Comparison of ENCODE assay signal across 1 cellular context in the genomic region with DNA sequence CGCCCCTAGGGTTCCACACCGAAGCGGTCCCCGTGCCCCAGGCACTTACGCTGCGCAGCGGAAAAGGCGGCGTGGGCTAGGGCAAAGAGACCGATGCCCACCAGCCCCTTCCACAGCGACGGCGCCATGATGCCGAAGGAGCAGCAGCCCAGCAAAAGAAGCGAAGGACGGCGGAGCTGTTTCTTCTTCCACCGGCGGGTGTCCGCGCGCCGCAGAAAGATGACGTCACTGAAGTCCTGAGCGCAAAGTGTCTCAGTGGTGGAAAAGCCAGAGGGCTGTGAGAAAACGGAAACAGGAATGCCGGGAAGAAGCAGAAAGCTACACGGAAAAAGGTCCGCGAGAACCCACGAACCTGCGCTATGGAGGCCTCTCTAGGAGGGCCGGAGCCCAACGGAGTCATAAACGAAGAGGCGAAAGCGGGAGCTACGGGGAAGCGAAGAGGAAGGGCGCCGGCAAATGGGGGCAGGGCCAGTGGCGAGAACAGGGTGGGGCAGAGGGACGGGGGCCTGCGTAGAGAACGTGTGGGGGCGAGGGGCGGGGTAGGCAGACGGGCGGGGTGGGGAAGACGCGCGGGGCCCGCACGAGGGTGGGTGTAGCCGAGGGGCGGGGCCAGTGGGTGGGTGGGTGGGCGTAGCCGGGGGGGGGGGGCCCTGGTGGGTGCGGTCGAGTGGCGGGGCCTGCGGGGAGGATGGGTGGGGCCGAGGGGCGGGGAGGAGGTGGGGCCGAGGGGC.
A peak's percentile ranks its signal among the peaks of the same experiment; 100 is the strongest.
TF ChIP-seq lines count a peak whose summit lies in the region.

A gene (minus strand): TSS at position 441 of the 731 bp plus-strand sequence. CDS start 313 bp downstream, at position 128.

TF ChIP-seq in HEK293, 187 proteins besides CTCF, POLR2A, EP300 and RAD21 (continued from another document):
- TF ChIP-seq, protein P1, sequence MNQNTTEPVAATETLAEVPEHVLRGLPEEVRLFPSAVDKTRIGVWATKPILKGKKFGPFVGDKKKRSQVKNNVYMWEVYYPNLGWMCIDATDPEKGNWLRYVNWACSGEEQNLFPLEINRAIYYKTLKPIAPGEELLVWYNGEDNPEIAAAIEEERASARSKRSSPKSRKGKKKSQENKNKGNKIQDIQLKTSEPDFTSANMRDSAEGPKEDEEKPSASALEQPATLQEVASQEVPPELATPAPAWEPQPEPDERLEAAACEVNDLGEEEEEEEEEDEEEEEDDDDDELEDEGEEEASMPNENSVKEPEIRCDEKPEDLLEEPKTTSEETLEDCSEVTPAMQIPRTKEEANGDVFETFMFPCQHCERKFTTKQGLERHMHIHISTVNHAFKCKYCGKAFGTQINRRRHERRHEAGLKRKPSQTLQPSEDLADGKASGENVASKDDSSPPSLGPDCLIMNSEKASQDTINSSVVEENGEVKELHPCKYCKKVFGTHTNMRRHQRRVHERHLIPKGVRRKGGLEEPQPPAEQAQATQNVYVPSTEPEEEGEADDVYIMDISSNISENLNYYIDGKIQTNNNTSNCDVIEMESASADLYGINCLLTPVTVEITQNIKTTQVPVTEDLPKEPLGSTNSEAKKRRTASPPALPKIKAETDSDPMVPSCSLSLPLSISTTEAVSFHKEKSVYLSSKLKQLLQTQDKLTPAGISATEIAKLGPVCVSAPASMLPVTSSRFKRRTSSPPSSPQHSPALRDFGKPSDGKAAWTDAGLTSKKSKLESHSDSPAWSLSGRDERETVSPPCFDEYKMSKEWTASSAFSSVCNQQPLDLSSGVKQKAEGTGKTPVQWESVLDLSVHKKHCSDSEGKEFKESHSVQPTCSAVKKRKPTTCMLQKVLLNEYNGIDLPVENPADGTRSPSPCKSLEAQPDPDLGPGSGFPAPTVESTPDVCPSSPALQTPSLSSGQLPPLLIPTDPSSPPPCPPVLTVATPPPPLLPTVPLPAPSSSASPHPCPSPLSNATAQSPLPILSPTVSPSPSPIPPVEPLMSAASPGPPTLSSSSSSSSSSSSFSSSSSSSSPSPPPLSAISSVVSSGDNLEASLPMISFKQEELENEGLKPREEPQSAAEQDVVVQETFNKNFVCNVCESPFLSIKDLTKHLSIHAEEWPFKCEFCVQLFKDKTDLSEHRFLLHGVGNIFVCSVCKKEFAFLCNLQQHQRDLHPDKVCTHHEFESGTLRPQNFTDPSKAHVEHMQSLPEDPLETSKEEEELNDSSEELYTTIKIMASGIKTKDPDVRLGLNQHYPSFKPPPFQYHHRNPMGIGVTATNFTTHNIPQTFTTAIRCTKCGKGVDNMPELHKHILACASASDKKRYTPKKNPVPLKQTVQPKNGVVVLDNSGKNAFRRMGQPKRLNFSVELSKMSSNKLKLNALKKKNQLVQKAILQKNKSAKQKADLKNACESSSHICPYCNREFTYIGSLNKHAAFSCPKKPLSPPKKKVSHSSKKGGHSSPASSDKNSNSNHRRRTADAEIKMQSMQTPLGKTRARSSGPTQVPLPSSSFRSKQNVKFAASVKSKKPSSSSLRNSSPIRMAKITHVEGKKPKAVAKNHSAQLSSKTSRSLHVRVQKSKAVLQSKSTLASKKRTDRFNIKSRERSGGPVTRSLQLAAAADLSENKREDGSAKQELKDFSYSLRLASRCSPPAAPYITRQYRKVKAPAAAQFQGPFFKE (tag by site-specific recombination; IDR thresholded peaks at IDR 0.05; ENCODE audit: borderline replicate concordance): no peak
- TF ChIP-seq ZNF558 (tag by site-specific recombination; IDR thresholded peaks at IDR 0.05) (no peak; the same call in 1 of the 2 replicates), ZNF223 (tag by site-specific recombination; IDR thresholded peaks at IDR 0.05) (peak; percentile 13; the same call in 1 of the 2 replicates), ZNF670 (tag by site-specific recombination; IDR thresholded peaks at IDR 0.05; ENCODE audit: low read depth) (no peak), ZNF548 (tag by site-specific recombination; IDR thresholded peaks at IDR 0.05) (no peak), ZNF184 (tag by site-specific recombination; IDR thresholded peaks at IDR 0.05) (no peak), ZNF501 (tag by site-specific recombination; IDR thresholded peaks at IDR 0.05) (peak; percentile 73; the same call in 1 of the 2 replicates), BCL11B (tag by site-specific recombination; IDR thresholded peaks at IDR 0.05; ENCODE audit: low read depth) (no peak), ZNF600 (tag by site-specific recombination; IDR thresholded peaks at IDR 0.05) (peak; percentile 59; the same call in 1 of the 2 replicates)
- TF ChIP-seq, protein P2, sequence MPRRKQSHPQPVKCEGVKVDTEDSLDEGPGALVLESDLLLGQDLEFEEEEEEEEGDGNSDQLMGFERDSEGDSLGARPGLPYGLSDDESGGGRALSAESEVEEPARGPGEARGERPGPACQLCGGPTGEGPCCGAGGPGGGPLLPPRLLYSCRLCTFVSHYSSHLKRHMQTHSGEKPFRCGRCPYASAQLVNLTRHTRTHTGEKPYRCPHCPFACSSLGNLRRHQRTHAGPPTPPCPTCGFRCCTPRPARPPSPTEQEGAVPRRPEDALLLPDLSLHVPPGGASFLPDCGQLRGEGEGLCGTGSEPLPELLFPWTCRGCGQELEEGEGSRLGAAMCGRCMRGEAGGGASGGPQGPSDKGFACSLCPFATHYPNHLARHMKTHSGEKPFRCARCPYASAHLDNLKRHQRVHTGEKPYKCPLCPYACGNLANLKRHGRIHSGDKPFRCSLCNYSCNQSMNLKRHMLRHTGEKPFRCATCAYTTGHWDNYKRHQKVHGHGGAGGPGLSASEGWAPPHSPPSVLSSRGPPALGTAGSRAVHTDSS (tag by site-specific recombination; IDR thresholded peaks at IDR 0.05): peak; percentile 42; the same call in 1 of the 2 replicates
- TF ChIP-seq, protein P3, sequence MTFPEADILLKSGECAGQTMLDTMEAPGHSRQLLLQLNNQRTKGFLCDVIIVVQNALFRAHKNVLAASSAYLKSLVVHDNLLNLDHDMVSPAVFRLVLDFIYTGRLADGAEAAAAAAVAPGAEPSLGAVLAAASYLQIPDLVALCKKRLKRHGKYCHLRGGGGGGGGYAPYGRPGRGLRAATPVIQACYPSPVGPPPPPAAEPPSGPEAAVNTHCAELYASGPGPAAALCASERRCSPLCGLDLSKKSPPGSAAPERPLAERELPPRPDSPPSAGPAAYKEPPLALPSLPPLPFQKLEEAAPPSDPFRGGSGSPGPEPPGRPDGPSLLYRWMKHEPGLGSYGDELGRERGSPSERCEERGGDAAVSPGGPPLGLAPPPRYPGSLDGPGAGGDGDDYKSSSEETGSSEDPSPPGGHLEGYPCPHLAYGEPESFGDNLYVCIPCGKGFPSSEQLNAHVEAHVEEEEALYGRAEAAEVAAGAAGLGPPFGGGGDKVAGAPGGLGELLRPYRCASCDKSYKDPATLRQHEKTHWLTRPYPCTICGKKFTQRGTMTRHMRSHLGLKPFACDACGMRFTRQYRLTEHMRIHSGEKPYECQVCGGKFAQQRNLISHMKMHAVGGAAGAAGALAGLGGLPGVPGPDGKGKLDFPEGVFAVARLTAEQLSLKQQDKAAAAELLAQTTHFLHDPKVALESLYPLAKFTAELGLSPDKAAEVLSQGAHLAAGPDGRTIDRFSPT (tag by site-specific recombination; IDR thresholded peaks at IDR 0.05): no peak; the same call in 1 of the 2 replicates
